Comparison of ENCODE assay signal across 9 cellular contexts in genomic region chr4:112604590-112604989, GRCh38. TPM values are rescaled to one million over a fixed set of nuclear protein-coding genes. Genes with fewer than 3 reads are reported as not detected.
DNase-seq lines count a peak whose midpoint lies in the region; ATAC-seq and TF ChIP-seq lines count a peak whose summit lies in the region.
"Had no signal": no experiment of that assay in that cellular context is flagged by ENCODE, and none has a peak within 500 bp of the region (broad histone marks: within the 10 kb centered on the region; RNA-seq: fewer than 3 reads in every experiment).

No MANE protein-coding gene starts in this region.

- TF ChIP-seq CTCF in AG09319 (IDR thresholded peaks at IDR 0.05; ENCODE audit: low read depth, low read length), result peak; percentile 75
- TF ChIP-seq CTCF in GM12865 (IDR thresholded peaks at IDR 0.05; ENCODE audit: insufficient read depth, low read depth, low read length, missing control alignments), result peak; percentile 57
- TF ChIP-seq CTCF in suprapubic skin (IDR thresholded peaks at IDR 0.05), result peak in 1 of 2 donors; percentile 47

- no peaks in the 10 kb centered on the region for H3K4me1 ChIP-seq in suprapubic skin
- H3K4me1 ChIP-seq: SJSA1 had no signal

- H3K9me3 ChIP-seq in suprapubic skin, result no peaks in the 10 kb centered on the region
- H3K9me3 ChIP-seq: SJSA1 had no signal

- H3K27ac ChIP-seq in suprapubic skin, result no peak overlapping the region
- H3K27ac ChIP-seq: SJSA1 had no signal

- peak; percentile 30 for DNase-seq in AG09319 (ENCODE audit: extremely low read depth, low read depth)
- DNase-seq in GM12865 (ENCODE audit: low read depth), result peak; percentile 39
- DNase-seq in NCI-H69 (lab: John Stamatoyannopoulos, UW), result peak; percentile 67
- peak; percentile 24 for DNase-seq in activated naive CD4-positive, alpha-beta T cell treated with anti-CD3 and anti-CD28 coated beads, Interleukin-2, amount 50 U/mL, for 16 hours
- DNase-seq in glomerular visceral epithelial cell (ENCODE audit: extremely low spot score), result peak; percentile 66
- DNase-seq in pons (ENCODE audit: low spot score), result peak; percentile 81
- DNase-seq in suprapubic skin (ENCODE audit: low spot score in 2 of 2), result no peak

- no peak overlapping the region for H3K4me3 ChIP-seq in GM12865 (ENCODE audit: low read depth, low read length)
- no peak overlapping the region for H3K4me3 ChIP-seq in suprapubic skin
- H3K4me3 ChIP-seq: SJSA1 had no signal

- ATAC-seq in HG03045 (IDR thresholded peaks at IDR 0.05; ENCODE audit: unreplicated experiment), result peak; percentile 66

- H3K27me3 ChIP-seq in suprapubic skin, result no peaks in the 10 kb centered on the region
- H3K27me3 ChIP-seq: SJSA1 had no signal

- H3K36me3 ChIP-seq in suprapubic skin, result peaks cover 6% of the 10 kb centered on the region

- no peak for TF ChIP-seq EP300 in suprapubic skin (IDR thresholded peaks at IDR 0.05)

- no peak for TF ChIP-seq POLR2A in suprapubic skin (IDR thresholded peaks at IDR 0.05)

RNA-seq across cellular contexts. Expression of gene ZGRF1, which starts 32.1 kb away (rescaled TPM):
- 1 to 10 TPM; 2.0 to 9.7 (median 6.6) TPM for total RNA-seq in suprapubic skin

RNA-seq across cellular contexts. Expression of gene LARP7, which starts 32.4 kb away (rescaled TPM):
- total RNA-seq in suprapubic skin, result 10 to 100 TPM; 24.2 to 33.8 (median 27.5) TPM

Comparison
In these comparisons a context has a peak if more than half of its experiments do, and no peak if none do; other contexts are left out.
1. DNase-seq: peak in AG09319 (single experiment), GM12865 (single experiment), NCI-H69 (single experiment), activated naive CD4-positive, alpha-beta T cell treated with anti-CD3 and anti-CD28 coated beads, Interleukin-2, amount 50 U/mL, for 16 hours (single experiment), glomerular visceral epithelial cell (single experiment) and pons (single experiment); none in suprapubic skin (0 of 2).